ENCODE assay signal across 14 cellular contexts in genomic region chr2:156472686-156473085, GRCh38. TPM values are rescaled to one million over a fixed set of nuclear protein-coding genes. Genes with fewer than 3 reads are reported as not detected.
DNase-seq lines count a peak whose midpoint lies in the region; ATAC-seq and TF ChIP-seq lines count a peak whose summit lies in the region.
"Had no signal": no experiment of that assay in that cellular context is flagged by ENCODE, and none has a peak within 500 bp of the region (broad histone marks: within the 10 kb centered on the region; RNA-seq: fewer than 3 reads in every experiment).

No MANE protein-coding gene starts in this region.

- H3K27me3 Mint-ChIP-seq in activated CD8-positive, alpha-beta T cell treated with anti-CD3 and anti-CD28 coated beads for 36 hours = no peaks in the 10 kb centered on the region
- H3K27me3 Mint-ChIP-seq in activated CD8-positive, alpha-beta T cell treated with anti-CD3 and anti-CD28 coated beads, Interleukin-2, amount 10 ng/mL, durations not matched to agents 7 days and 5 days (ENCODE audit: low read depth) = no peaks in the 10 kb centered on the region

- ATAC-seq in activated CD8-positive, alpha-beta T cell treated with anti-CD3 and anti-CD28 coated beads for 36 hours = peak; percentile 80
- ATAC-seq in activated CD8-positive, alpha-beta T cell treated with anti-CD3 and anti-CD28 coated beads, Interleukin-2, amount 10 ng/mL, durations not matched to agents 7 days and 5 days = no peak
- peak; percentile 44 for ATAC-seq in GM21786 (IDR thresholded peaks at IDR 0.05; ENCODE audit: unreplicated experiment)
- ATAC-seq in HG03378 (IDR thresholded peaks at IDR 0.05; ENCODE audit: unreplicated experiment) = peak; percentile 44
- ATAC-seq in stimulated activated effector memory CD8-positive, alpha-beta T cell treated with anti-CD3 and anti-CD28 coated beads, Interleukin-12 subunit alpha, Interleukin-12 subunit beta, amount 100 ng/mL, for 72 hours = peak; percentile 82
- ATAC-seq: A549 had no signal

- no peaks in the 10 kb centered on the region for H3K9me3 Mint-ChIP-seq in activated CD8-positive, alpha-beta T cell treated with anti-CD3 and anti-CD28 coated beads for 36 hours
- H3K9me3 Mint-ChIP-seq in activated CD8-positive, alpha-beta T cell treated with anti-CD3 and anti-CD28 coated beads, Interleukin-2, amount 10 ng/mL, durations not matched to agents 7 days and 5 days (ENCODE audit: insufficient read depth) = no peaks in the 10 kb centered on the region
- no peaks in the 10 kb centered on the region for H3K9me3 Mint-ChIP-seq in stimulated activated effector memory CD8-positive, alpha-beta T cell treated with anti-CD3 and anti-CD28 coated beads, Interleukin-12 subunit alpha, Interleukin-12 subunit beta, amount 100 ng/mL, for 72 hours

- intact Hi-C loops in activated CD8-positive, alpha-beta T cell treated with anti-CD3 and anti-CD28 coated beads for 36 hours (cut with micrococcal nuclease) = no loop called here

- peaks cover 46% of the 10 kb centered on the region for H3K4me1 Mint-ChIP-seq in activated CD8-positive, alpha-beta T cell treated with anti-CD3 and anti-CD28 coated beads for 36 hours (ENCODE audit: low read depth)
- H3K4me1 Mint-ChIP-seq in activated CD8-positive, alpha-beta T cell treated with anti-CD3 and anti-CD28 coated beads, Interleukin-2, amount 10 ng/mL, durations not matched to agents 7 days and 5 days (ENCODE audit: low read depth) = peaks cover 26% of the 10 kb centered on the region
- peaks cover 60% of the 10 kb centered on the region for H3K4me1 Mint-ChIP-seq in stimulated activated effector memory CD8-positive, alpha-beta T cell treated with anti-CD3 and anti-CD28 coated beads, Interleukin-12 subunit alpha, Interleukin-12 subunit beta, amount 100 ng/mL, for 72 hours

- peak; percentile 26 for DNase-seq in activated CD8-positive, alpha-beta T cell treated with anti-CD3 and anti-CD28 coated beads for 36 hours
- no peak for DNase-seq in activated CD8-positive, alpha-beta T cell treated with anti-CD3 and anti-CD28 coated beads, Interleukin-2, amount 10 ng/mL, durations not matched to agents 7 days and 5 days
- DNase-seq in stimulated activated effector memory CD8-positive, alpha-beta T cell treated with anti-CD3 and anti-CD28 coated beads, Interleukin-12 subunit alpha, Interleukin-12 subunit beta, amount 100 ng/mL, for 72 hours (ENCODE audit: low spot score in 2 of 2) = no peak
- DNase-seq in activated gamma-delta T cell (lab: John Stamatoyannopoulos, UW) (no peak), NOMO-1 treated with DMSO at 0.1 percent for 48 hours (lab: John Stamatoyannopoulos, UW; ENCODE audit: unreplicated experiment) (no peak), KBM-7 (no peak)
- DNase-seq: DMS53; effector CD4-positive, alpha-beta T cell; left cardiac atrium; stimulated activated CD4-positive, alpha-beta T cell treated with anti-CD3 and anti-CD28 coated beads, Interleukin-1b, Interleukin-23, amount 100 ng/mL, for 48 hours; stomach had no signal

- no peak overlapping the region for H3K27ac Mint-ChIP-seq in activated CD8-positive, alpha-beta T cell treated with anti-CD3 and anti-CD28 coated beads for 36 hours
- no peak overlapping the region for H3K27ac Mint-ChIP-seq in activated CD8-positive, alpha-beta T cell treated with anti-CD3 and anti-CD28 coated beads, Interleukin-2, amount 10 ng/mL, durations not matched to agents 7 days and 5 days
- no peak overlapping the region for H3K27ac Mint-ChIP-seq in stimulated activated effector memory CD8-positive, alpha-beta T cell treated with anti-CD3 and anti-CD28 coated beads, Interleukin-12 subunit alpha, Interleukin-12 subunit beta, amount 100 ng/mL, for 72 hours

- POLR2A ChIA-PET in activated CD8-positive, alpha-beta T cell treated with anti-CD3 and anti-CD28 coated beads for 36 hours (lab: Charles Lee) = interaction anchor here (0.6 to 1.5 kb wide), 3 partner anchors 13 to 769 kb away, joined by 3 read pairs; partner anchors contain the start of gene GPD2
- POLR2A ChIA-PET in activated CD8-positive, alpha-beta T cell treated with anti-CD3 and anti-CD28 coated beads, Interleukin-2, amount 10 ng/mL, durations not matched to agents 7 days and 5 days (lab: Charles Lee) = no interaction called here

- TF ChIP-seq CTCF in activated CD8-positive, alpha-beta T cell treated with anti-CD3 and anti-CD28 coated beads for 36 hours (IDR thresholded peaks at IDR 0.05) = no peak

- no peak overlapping the region for H3K4me3 Mint-ChIP-seq in activated CD8-positive, alpha-beta T cell treated with anti-CD3 and anti-CD28 coated beads for 36 hours
- H3K4me3 Mint-ChIP-seq in activated CD8-positive, alpha-beta T cell treated with anti-CD3 and anti-CD28 coated beads, Interleukin-2, amount 10 ng/mL, durations not matched to agents 7 days and 5 days = no peak overlapping the region
- H3K4me3 Mint-ChIP-seq in stimulated activated effector memory CD8-positive, alpha-beta T cell treated with anti-CD3 and anti-CD28 coated beads, Interleukin-12 subunit alpha, Interleukin-12 subunit beta, amount 100 ng/mL, for 72 hours = no peak overlapping the region

- in situ Hi-C loops in KBM-7 (cut with MboI; ENCODE audit: low pct_unique_long_range_greater_than_20kb, low sequenced_read_pairs) = no loop called here

- CTCF ChIA-PET in activated CD8-positive, alpha-beta T cell treated with anti-CD3 and anti-CD28 coated beads for 36 hours (lab: Charles Lee) = interaction anchor here (1.7 kb wide), 1 partner anchor 13 kb away, joined by 5 read pairs; no protein-coding TSS in a partner anchor
- CTCF ChIA-PET in activated CD8-positive, alpha-beta T cell treated with anti-CD3 and anti-CD28 coated beads, Interleukin-2, amount 10 ng/mL, durations not matched to agents 7 days and 5 days (lab: Charles Lee) = interaction anchor here (0.9 to 1.8 kb wide), 3 partner anchors 117 to 139 kb away, joined by 3 to 7 read pairs (median 6); no protein-coding TSS in a partner anchor

- peaks cover 17% of the 10 kb centered on the region for H3K36me3 Mint-ChIP-seq in activated CD8-positive, alpha-beta T cell treated with anti-CD3 and anti-CD28 coated beads for 36 hours (ENCODE audit: low read depth)
- H3K36me3 Mint-ChIP-seq in activated CD8-positive, alpha-beta T cell treated with anti-CD3 and anti-CD28 coated beads, Interleukin-2, amount 10 ng/mL, durations not matched to agents 7 days and 5 days (ENCODE audit: low read depth) = peaks cover 12% of the 10 kb centered on the region
- H3K36me3 Mint-ChIP-seq in stimulated activated effector memory CD8-positive, alpha-beta T cell treated with anti-CD3 and anti-CD28 coated beads, Interleukin-12 subunit alpha, Interleukin-12 subunit beta, amount 100 ng/mL, for 72 hours = peaks cover 9% of the 10 kb centered on the region

RNA-seq across cellular contexts. Expression of gene GPD2, which starts 36.5 kb away (rescaled TPM):
- total RNA-seq in activated CD8-positive, alpha-beta T cell treated with anti-CD3 and anti-CD28 coated beads for 36 hours = 10 to 100 TPM; 33.5 to 40.9 TPM
- 10 to 100 TPM; 13.6 to 14.7 TPM for total RNA-seq in activated CD8-positive, alpha-beta T cell treated with anti-CD3 and anti-CD28 coated beads, Interleukin-2, amount 10 ng/mL, durations not matched to agents 7 days and 5 days
